In the genomic region with DNA sequence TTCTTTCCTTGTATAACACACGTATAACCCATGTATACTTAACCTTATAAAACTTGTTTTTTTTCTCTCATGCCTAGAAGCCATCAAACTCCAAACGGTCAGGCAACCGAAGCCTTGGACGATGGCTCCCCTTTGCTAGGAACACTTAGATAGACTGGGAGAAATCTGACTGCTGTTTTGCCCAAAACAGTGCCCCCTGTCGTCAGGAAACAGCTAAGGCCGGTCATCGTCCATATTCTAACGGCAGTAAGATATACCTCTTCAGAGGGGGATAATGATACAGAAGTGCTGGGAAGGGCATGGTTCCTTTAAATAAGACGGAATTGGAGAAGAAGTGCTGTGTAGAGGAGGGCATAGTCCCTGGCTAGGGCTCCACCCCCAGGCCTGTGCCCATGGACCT, we compare ENCODE assay signal across 13 cellular contexts.
DNase-seq lines count a peak whose midpoint lies in the region; ATAC-seq, FAIRE-seq and TF ChIP-seq lines count a peak whose summit lies in the region.
"Had no signal": no experiment of that assay in that cellular context is flagged by ENCODE, and none has a peak within 500 bp of the region (broad histone marks: within the 10 kb centered on the region; RNA-seq: fewer than 3 reads in every experiment).

No MANE protein-coding gene starts in this region.

- H2BK20ac ChIP-seq in H1 (ENCODE audit: low read length), result no peak overlapping the region

- H2BK15ac ChIP-seq in H1 (ENCODE audit: low read length), result no peak overlapping the region

- no peaks in the 10 kb centered on the region for H3K4me1 ChIP-seq in H1 (replicated peaks in 1 of 4; ENCODE audit: control insufficient read depth in 3 of 4, insufficient read depth in 4 of 4, low read length in 3 of 4)
- H3K4me1 ChIP-seq in osteoblast (ENCODE audit: insufficient read depth, low read length), result no peaks in the 10 kb centered on the region

- TF ChIP-seq CTCF in HFFc6 (IDR thresholded peaks at IDR 0.05) (peak; percentile 75), H1 (IDR thresholded peaks at IDR 0.05; ENCODE audit: control extremely low read depth in 1 of 3, insufficient read depth in 1 of 3, low read depth in 1 of 3, low read length in 3 of 3) (peak; percentile 68 to 85 (median 69)), osteoblast (IDR thresholded peaks at IDR 0.05; ENCODE audit: extremely low read depth, low read depth, low read length) (peak; percentile 40)

- H3K27me3 Mint-ChIP-seq in activated CD4-positive, alpha-beta T cell treated with anti-CD3 and anti-CD28 coated beads, Interleukin-2, amount 10 ng/mL, durations not matched to agents 7 days and 5 days, result no peaks in the 10 kb centered on the region
- peaks cover 2% of the 10 kb centered on the region for H3K27me3 Mint-ChIP-seq in HFFc6 (ENCODE audit: insufficient read depth)
- H3K27me3 Mint-ChIP-seq: stimulated activated naive CD8-positive, alpha-beta T cell treated with anti-CD3 and anti-CD28 coated beads, Interleukin-15, Interleukin-2, amounts not matched to agents 100 ng/mL and 50 ng/mL, for 24 hours; T-helper 17 cell had no signal

- H3K36me3 ChIP-seq in H1 (ENCODE audit: control insufficient read depth in 2 of 4, insufficient read depth in 4 of 4, low read length in 3 of 4) (no peaks in the 10 kb centered on the region), osteoblast (ENCODE audit: insufficient read depth, low read length) (no peaks in the 10 kb centered on the region)
- H3K36me3 ChIP-seq: neutrophil had no signal

- TF ChIP-seq RAD21 in H1 (IDR thresholded peaks at IDR 0.05 in 1 of 2, conservative IDR thresholded peaks at IDR 0.05 in 1 of 2; ENCODE audit: low read depth in 2 of 2, low read length in 2 of 2), result peak; percentile 50 to 72

- no peak overlapping the region for H3K4me2 ChIP-seq in H1 (ENCODE audit: insufficient read depth in 1 of 2, low read depth in 2 of 2, low read length in 2 of 2)
- no peak overlapping the region for H3K4me2 ChIP-seq in osteoblast (ENCODE audit: insufficient read depth, low read length)

- H2BK12ac ChIP-seq in H1 (ENCODE audit: low read depth, low read length), result no peak overlapping the region

- no peak overlapping the region for H3K9ac ChIP-seq in H1 (replicated peaks in 1 of 4; ENCODE audit: extremely low read depth in 1 of 4, low read depth in 3 of 4, low read length in 3 of 4)

- H3K79me1 ChIP-seq in H1 (ENCODE audit: low read depth, low read length), result no peaks in the 10 kb centered on the region

- ATAC-seq in HG02973 (IDR thresholded peaks at IDR 0.05; ENCODE audit: unreplicated experiment), result no peak
- ATAC-seq: T-helper 17 cell had no signal

- CTCF ChIA-PET in activated CD4-positive, alpha-beta T cell treated with anti-CD3 and anti-CD28 coated beads, Interleukin-2, amount 10 ng/mL, durations not matched to agents 7 days and 5 days (lab: Charles Lee), result no interaction called here
- CTCF ChIA-PET in H1 (lab: Charles Lee; ENCODE audit: partially characterized antibody), result interaction anchor here (0.7 to 3.1 kb wide), 20 partner anchors 8 to 446 kb away, joined by 3 to 15 read pairs (median 5); no protein-coding TSS in a partner anchor

- H4K5ac ChIP-seq in H1 (ENCODE audit: insufficient read length, low read depth, low read length), result no peak overlapping the region

- no peak overlapping the region for H4K91ac ChIP-seq in H1 (replicated peaks; ENCODE audit: insufficient read length, low read length)

- H2BK5ac ChIP-seq in H1 (ENCODE audit: low read depth, low read length), result no peak overlapping the region

- WGBS in H1 (ENCODE audit: extremely low coverage in 1 of 2, insufficient coverage in 1 of 2, insufficient read length in 1 of 2, insufficient replicate concordance in 2 of 2, low coverage in 1 of 2, low lambda C conversion rate in 2 of 2, missing lambda C conversion rate in 1 of 2), 2 experiments, result 66% methylated on average over 9 of the region's 9 CpGs; no CpG with 5 or more reads in 1 of the 2 experiments

- no peak overlapping the region for H2AFZ ChIP-seq in H1 (ENCODE audit: low read length)
- H2AFZ ChIP-seq in osteoblast (ENCODE audit: low read length), result no peak overlapping the region

- H2AK5ac ChIP-seq in H1 (ENCODE audit: low read depth, low read length), result no peak overlapping the region

- no peak overlapping the region for H4K8ac ChIP-seq in H1 (ENCODE audit: extremely low read depth, insufficient read depth, low read length)

- H3K18ac ChIP-seq in H1 (ENCODE audit: extremely low read depth, low read length), result no peak overlapping the region

- H3K9me3 ChIP-seq in H1 (ENCODE audit: insufficient read depth in 2 of 2, low read depth in 1 of 2, low read length in 1 of 2) (peaks cover 19 to 24% of the 10 kb centered on the region in 2 experiments), osteoblast (ENCODE audit: low read depth, low read length) (peaks cover 3% of the 10 kb centered on the region)
- H3K9me3 ChIP-seq: neutrophil had no signal

- H3K4me3 ChIP-seq in H1 (ENCODE audit: extremely low read depth in 1 of 4, insufficient read depth in 2 of 4, low read depth in 3 of 4, low read length in 4 of 4) (no peak overlapping the region), osteoblast (ENCODE audit: insufficient read depth, low read length) (no peak overlapping the region)

- no peak overlapping the region for H2BK120ac ChIP-seq in H1 (replicated peaks; ENCODE audit: low read depth, low read length)

- no peaks in the 10 kb centered on the region for H3K23me2 ChIP-seq in H1 (ENCODE audit: low read depth, low read length)

- H3K9me3 Mint-ChIP-seq in activated CD4-positive, alpha-beta T cell treated with anti-CD3 and anti-CD28 coated beads, Interleukin-2, amount 10 ng/mL, durations not matched to agents 7 days and 5 days, result peaks cover 13% of the 10 kb centered on the region
- H3K9me3 Mint-ChIP-seq in HFFc6, result peaks cover 6% of the 10 kb centered on the region; the same call in 1 of the 2 replicates

- TF ChIP-seq POLR2A in H1 (IDR thresholded peaks at IDR 0.05; ENCODE audit: control extremely low read depth in 1 of 2, low read depth in 2 of 2, low read length in 2 of 2), result no peak
- no peak for TF ChIP-seq POLR2A in GM12891 (IDR thresholded peaks at IDR 0.05; ENCODE audit: low read depth, low read length)

- H3K79me2 ChIP-seq in H1 (ENCODE audit: control insufficient read depth in 1 of 2, insufficient read depth in 2 of 2, low read length in 2 of 2) (no peaks in the 10 kb centered on the region), osteoblast (ENCODE audit: insufficient read depth, low read length) (no peaks in the 10 kb centered on the region)

- H3K14ac ChIP-seq in H1 (ENCODE audit: insufficient read length), result no peak overlapping the region

- H3K36me3 Mint-ChIP-seq in activated CD4-positive, alpha-beta T cell treated with anti-CD3 and anti-CD28 coated beads, Interleukin-2, amount 10 ng/mL, durations not matched to agents 7 days and 5 days (ENCODE audit: low read depth), result peaks cover 5% of the 10 kb centered on the region
- H3K36me3 Mint-ChIP-seq in HFFc6 (ENCODE audit: low read depth), result peaks cover 9% of the 10 kb centered on the region; the same call in 1 of the 2 replicates

- H3K56ac ChIP-seq in H1 (replicated peaks; ENCODE audit: insufficient read length, low read depth, low read length), result no peak overlapping the region

- no peak overlapping the region for H3K27ac ChIP-seq in H1 (ENCODE audit: low read depth, low read length)
- no peak overlapping the region for H3K27ac ChIP-seq in osteoblast (ENCODE audit: low read depth, low read length)
- H3K27ac ChIP-seq: neutrophil had no signal

- TF ChIP-seq EP300 in H1 (IDR thresholded peaks at IDR 0.05; ENCODE audit: borderline replicate concordance in 1 of 2, low read depth in 2 of 2, low read length in 2 of 2), result no peak

- H3K4me1 Mint-ChIP-seq in activated CD4-positive, alpha-beta T cell treated with anti-CD3 and anti-CD28 coated beads, Interleukin-2, amount 10 ng/mL, durations not matched to agents 7 days and 5 days, result peaks cover 3% of the 10 kb centered on the region
- H3K4me1 Mint-ChIP-seq in HFFc6 (ENCODE audit: low read depth), result no peaks in the 10 kb centered on the region

- H4K20me1 ChIP-seq in H1 (replicated peaks in 1 of 2; ENCODE audit: control insufficient read depth in 1 of 2, insufficient read depth in 2 of 2, low read length in 2 of 2), result no peaks in the 10 kb centered on the region
- H4K20me1 ChIP-seq in osteoblast (ENCODE audit: insufficient read depth, low read length), result no peaks in the 10 kb centered on the region

- POLR2A ChIA-PET in activated CD4-positive, alpha-beta T cell treated with anti-CD3 and anti-CD28 coated beads, Interleukin-2, amount 10 ng/mL, durations not matched to agents 7 days and 5 days (lab: Charles Lee), result interaction anchor here (0.7 kb wide), 1 partner anchor 35 kb away, joined by 3 read pairs; no protein-coding TSS in a partner anchor
- POLR2A ChIA-PET in H1 (lab: Charles Lee; ENCODE audit: partially characterized antibody), result no interaction called here

- no peaks in the 10 kb centered on the region for H3K27me3 ChIP-seq in H1 (replicated peaks in 1 of 4; ENCODE audit: control insufficient read depth in 3 of 4, extremely low read depth in 1 of 4, insufficient read depth in 3 of 4, low read length in 3 of 4)
- H3K27me3 ChIP-seq in osteoblast (ENCODE audit: insufficient read depth, low read length), result no peaks in the 10 kb centered on the region
- H3K27me3 ChIP-seq: neutrophil had no signal

- H3K4ac ChIP-seq in H1 (replicated peaks; ENCODE audit: insufficient read length, low read depth, low read length), result no peak overlapping the region

- no peak overlapping the region for H3K23ac ChIP-seq in H1 (ENCODE audit: insufficient read length)

- no peak overlapping the region for H3K4me3 Mint-ChIP-seq in activated CD4-positive, alpha-beta T cell treated with anti-CD3 and anti-CD28 coated beads, Interleukin-2, amount 10 ng/mL, durations not matched to agents 7 days and 5 days
- no peak overlapping the region for H3K4me3 Mint-ChIP-seq in HFFc6
- H3K4me3 Mint-ChIP-seq: stimulated activated naive CD8-positive, alpha-beta T cell treated with anti-CD3 and anti-CD28 coated beads, Interleukin-15, Interleukin-2, amounts not matched to agents 100 ng/mL and 50 ng/mL, for 24 hours; T-helper 17 cell had no signal

- DNase-seq in activated CD4-positive, alpha-beta T cell treated with anti-CD3 and anti-CD28 coated beads, Interleukin-2, amount 50 U/mL, for 48 hours, result peak; percentile 8 to 29
- DNase-seq in activated CD4-positive, alpha-beta T cell treated with anti-CD3 and anti-CD28 coated beads, Interleukin-2, amount 10 ng/mL, durations not matched to agents 7 days and 5 days, result no peak
- DNase-seq in HFFc6 (no peak), H1 (ENCODE audit: low read depth in 1 of 2, low spot score in 2 of 2) (peak in 1 of 2 experiments; percentile 81), osteoblast (ENCODE audit: insufficient read length, low spot score, missing footprints) (no peak), NCI-H1417 (lab: John Stamatoyannopoulos, UW) (no peak), GM12891 (ENCODE audit: insufficient read length, low spot score) (no peak)
- DNase-seq: kidney glomerular epithelial cell, NCI-H187, T-helper 17 cell had no signal

- FAIRE-seq in H1 (lab: Jason Lieb, UNC), result peak; percentile 48
- FAIRE-seq in GM12891 (lab: Jason Lieb, UNC), result no peak

- no peak overlapping the region for H3K27ac Mint-ChIP-seq in activated CD4-positive, alpha-beta T cell treated with anti-CD3 and anti-CD28 coated beads, Interleukin-2, amount 10 ng/mL, durations not matched to agents 7 days and 5 days
- H3K27ac Mint-ChIP-seq in HFFc6, result no peak overlapping the region
- H3K27ac Mint-ChIP-seq: stimulated activated naive CD8-positive, alpha-beta T cell treated with anti-CD3 and anti-CD28 coated beads, Interleukin-15, Interleukin-2, amounts not matched to agents 100 ng/mL and 50 ng/mL, for 24 hours; T-helper 17 cell had no signal

Comparison
In these comparisons a context has a peak if more than half of its experiments do, and no peak if none do; other contexts are left out.
1. DNase-seq: peak in activated CD4-positive, alpha-beta T cell treated with anti-CD3 and anti-CD28 coated beads, Interleukin-2, amount 50 U/mL, for 48 hours (2 of 2); none in activated CD4-positive, alpha-beta T cell treated with anti-CD3 and anti-CD28 coated beads, Interleukin-2, amount 10 ng/mL, durations not matched to agents 7 days and 5 days (single experiment), HFFc6 (single experiment), osteoblast (single experiment), NCI-H1417 (0 of 3) and GM12891 (single experiment).
2. Peak in every context shown above with its lines, with median percentiles within 50 percentile points of each other: CTCF ChIP-seq.